Comparison of ENCODE assay signal across 10 cellular contexts in the genomic region with DNA sequence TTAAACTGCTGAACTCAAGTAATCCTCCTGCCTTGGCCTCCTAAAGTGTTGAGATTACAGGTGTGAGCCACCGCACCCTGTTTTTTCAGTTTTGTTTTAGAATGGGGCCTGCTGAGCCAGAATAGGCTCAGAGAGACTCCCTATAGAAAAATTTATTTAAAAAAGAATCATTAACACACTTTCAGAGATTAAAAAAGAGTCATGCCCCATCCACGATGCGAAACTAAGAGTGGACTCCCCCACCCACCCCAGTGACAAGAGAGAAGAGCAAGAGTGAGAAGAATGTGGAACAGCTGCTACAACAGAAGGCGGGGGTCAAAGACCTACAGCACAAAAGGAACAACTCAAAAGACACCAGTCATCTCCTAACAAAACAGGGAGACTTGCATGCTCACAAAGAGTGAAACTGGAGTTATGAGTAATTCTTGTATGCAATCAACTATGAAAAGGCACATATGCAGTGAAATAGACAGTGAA. TPM values are rescaled to one million over a fixed set of nuclear protein-coding genes. Genes with fewer than 3 reads are reported as not detected.
DNase-seq lines count a peak whose midpoint lies in the region; ATAC-seq, FAIRE-seq and TF ChIP-seq lines count a peak whose summit lies in the region.
"Had no signal": no experiment of that assay in that cellular context is flagged by ENCODE, and none has a peak within 500 bp of the region (broad histone marks: within the 10 kb centered on the region; RNA-seq: fewer than 3 reads in every experiment).

No MANE protein-coding gene starts in this region.

- TF ChIP-seq POLR2A in GM12891 (IDR thresholded peaks at IDR 0.05; ENCODE audit: low read depth, low read length) = no peak

- FAIRE-seq in GM12891 (lab: Jason Lieb, UNC) = peak; percentile 86

- DNase-seq in GM12891 (ENCODE audit: insufficient read length, low spot score) (peak; percentile 62), GM19240 (ENCODE audit: insufficient read length, low spot score) (peak; percentile 78), COLO668 (lab: John Stamatoyannopoulos, UW; ENCODE audit: unreplicated experiment) (no peak), NCI-H510A treated with DMSO at 0.1 percent for 48 hours (lab: John Stamatoyannopoulos, UW) (no peak), T-helper 9 cell (no peak), activated gamma-delta T cell (lab: John Stamatoyannopoulos, UW) (no peak)
- peak; percentile 61 to 65 for DNase-seq in activated T-cell treated with anti-CD3 and anti-CD28 coated beads, Interleukin-2, amount 50 U/mL, for 48 hours
- DNase-seq: esophagus squamous epithelium, RPMI8226 had no signal

- peak; percentile 96 for ATAC-seq in HG02970 (IDR thresholded peaks at IDR 0.05; ENCODE audit: low FRiP score, unreplicated experiment)

TF ChIP-seq in GM12891, 5 proteins besides CTCF, POLR2A, EP300 and RAD21:
- TF ChIP-seq POU2F2 (IDR thresholded peaks at IDR 0.05; ENCODE audit: low read depth, low read length) = no peak
- no peak for TF ChIP-seq TAF1 (IDR thresholded peaks at IDR 0.05; ENCODE audit: low read depth, low read length)
- TF ChIP-seq PAX5 (IDR thresholded peaks at IDR 0.05; ENCODE audit: insufficient read depth, low read length, severe bottlenecking) = peak; percentile 55
- TF ChIP-seq SPI1 (IDR thresholded peaks at IDR 0.05; ENCODE audit: low read depth, low read length) = peak; percentile 37; the same call in 1 of the 2 replicates
- no peak for TF ChIP-seq POLR2AphosphoS5 (IDR thresholded peaks at IDR 0.05; ENCODE audit: low read depth, low read length)
TF ChIP-seq in GM12891: peak in this region for 2.

RNA-seq across cellular contexts. Expression of a gene that starts 47.2 kb away (rescaled TPM):
- polyA plus RNA-seq in GM12891 (2012; ENCODE audit: low read depth, missing spikeins) = 40.4 TPM

Comparison
In these comparisons a context has a peak if more than half of its experiments do, and no peak if none do; other contexts are left out.
1. DNase-seq: peak in GM12891 (single experiment), GM19240 (single experiment) and activated T-cell treated with anti-CD3 and anti-CD28 coated beads, Interleukin-2, amount 50 U/mL, for 48 hours (2 of 2); none in COLO668 (single experiment), NCI-H510A treated with DMSO at 0.1 percent for 48 hours (single experiment), T-helper 9 cell (single experiment) and activated gamma-delta T cell (single experiment).